Comparison of ENCODE assay signal across 1 cellular context in genomic region chr3:141422961-141423582, GRCh38.
TF ChIP-seq lines count a peak whose summit lies in the region.

No MANE protein-coding gene starts in this region.

TF ChIP-seq in endothelial cell of umbilical vein, 7 proteins besides CTCF, POLR2A, EP300 and RAD21:
- TF ChIP-seq POLR2AphosphoS5 (IDR thresholded peaks at IDR 0.05; ENCODE audit: insufficient read depth, low read depth, low read length), result no peak
